ENCODE assay signal across 11 cellular contexts in the genomic region with DNA sequence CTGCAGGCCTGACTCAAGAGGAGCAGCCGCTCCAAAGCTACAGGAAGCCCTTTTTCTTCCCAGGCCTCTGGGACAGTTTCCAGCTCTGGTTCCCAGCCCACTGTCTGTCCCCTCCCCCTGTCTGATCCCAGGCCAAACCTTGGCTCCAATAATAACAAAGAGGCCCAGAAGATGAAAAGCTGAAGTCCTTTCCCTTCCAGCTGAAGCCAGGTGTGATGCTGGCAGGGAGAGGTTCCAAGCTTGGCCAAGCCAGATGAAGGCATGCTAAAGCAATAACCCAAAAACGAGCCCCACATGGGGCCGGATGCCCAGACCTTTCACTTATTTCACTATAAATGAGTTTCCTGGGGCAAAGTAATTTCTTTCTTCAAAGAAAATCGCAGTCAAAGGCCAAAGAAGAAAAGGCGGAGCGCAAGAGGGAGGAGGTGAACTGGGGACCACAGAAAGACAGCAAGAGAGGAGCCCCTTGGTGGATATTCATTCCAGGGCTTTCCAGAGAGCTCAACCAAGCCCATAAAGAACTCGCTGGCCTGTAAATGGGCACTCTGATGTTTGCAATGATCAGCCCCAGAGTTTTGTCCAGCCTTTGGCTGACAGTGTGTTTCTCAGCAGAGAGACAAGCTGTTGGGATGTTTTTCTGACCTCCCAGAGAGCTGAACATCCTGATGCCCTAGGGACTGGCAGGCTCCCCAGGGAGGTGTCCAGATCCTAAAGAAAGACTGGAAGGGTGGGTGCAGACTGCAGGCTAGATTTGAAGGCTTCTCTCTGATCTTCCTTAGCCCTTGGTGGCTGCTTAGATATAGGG.
DNase-seq lines count a peak whose midpoint lies in the region; ATAC-seq and TF ChIP-seq lines count a peak whose summit lies in the region.
"Had no signal": no experiment of that assay in that cellular context is flagged by ENCODE, and none has a peak within 500 bp of the region (broad histone marks: within the 10 kb centered on the region; RNA-seq: fewer than 3 reads in every experiment).

No MANE protein-coding gene starts in this region.

- H3K27me3 ChIP-seq in adrenal gland (no peaks in the 10 kb centered on the region), heart right ventricle (no peaks in the 10 kb centered on the region)

- TF ChIP-seq CTCF in adrenal gland (IDR thresholded peaks at IDR 0.05) (no peak), heart right ventricle (IDR thresholded peaks at IDR 0.05) (no peak), GM13977 (IDR thresholded peaks at IDR 0.05; ENCODE audit: extremely low read depth, insufficient read depth, missing control alignments) (no peak)

- H3K4me1 ChIP-seq in adrenal gland (replicated peaks in 1 of 2) (peaks cover 0 to 20% of the 10 kb centered on the region in 2 donors), heart right ventricle (peaks cover 0 to 40% (median 21%) of the 10 kb centered on the region in 9 donors)

- TF ChIP-seq POLR2A in adrenal gland (IDR thresholded peaks at IDR 0.05) (no peak), GM18505 (IDR thresholded peaks at IDR 0.05; ENCODE audit: borderline replicate concordance, extremely low read depth, insufficient read depth, insufficient read length) (no peak)

- 32 to 51% (median 42%) methylated on average over 7 of the region's 7 CpGs for WGBS in adrenal gland, 4 donors
- WGBS in heart right ventricle, 2 donors = 29 to 36% methylated on average over 7 of the region's 7 CpGs

- in situ Hi-C loops in GM13977 (cut with MboI; ENCODE audit: low pct_unique_long_range_greater_than_20kb, low sequenced_read_pairs, unreplicated experiment) = no loop called here

- ATAC-seq in heart right ventricle (peak; percentile 89 to 95 (median 93)), GM21526 (IDR thresholded peaks at IDR 0.05; ENCODE audit: low FRiP score, unreplicated experiment) (no peak), GM18505 (IDR thresholded peaks at IDR 0.05; ENCODE audit: unreplicated experiment) (no peak)
- ATAC-seq: esophagus mucosa had no signal

- H3K27ac ChIP-seq in adrenal gland (peak overlapping the region in 2 of 5 donors; percentile 27 to 74), heart right ventricle (peak overlapping the region in 9 of 10 donors; percentile 3 to 77 (median 42))

- H3K9me3 ChIP-seq in adrenal gland (replicated peaks in 1 of 3) (no peaks in the 10 kb centered on the region), heart right ventricle (no peaks in the 10 kb centered on the region)

- peak; percentile 40 for DNase-seq in GM03348 (ENCODE audit: low spot score)
- peak; percentile 63 to 78 (median 65) for DNase-seq in adrenal gland
- peak; percentile 71 to 90 for DNase-seq in heart right ventricle
- peak; percentile 78 for DNase-seq in putamen (ENCODE audit: low spot score)
- no peak for DNase-seq in LoVo (ENCODE audit: low spot score)
- DNase-seq in GM13977 (ENCODE audit: low spot score) = no peak
- DNase-seq: activated CD4-positive, alpha-beta memory T cell treated with anti-CD3 and anti-CD28 coated beads for 36 hours; NCI-H146 had no signal

- intact Hi-C loops in adrenal gland (cut with DNase I) (no loop called here), heart right ventricle (cut with DNase I) (no loop called here)

- no peak overlapping the region for H3K4me3 ChIP-seq in adrenal gland
- no peak overlapping the region for H3K4me3 ChIP-seq in heart right ventricle

- no peaks in the 10 kb centered on the region for H3K36me3 ChIP-seq in adrenal gland (replicated peaks in 1 of 2)
- H3K36me3 ChIP-seq in heart right ventricle = no peaks in the 10 kb centered on the region

Comparison
In these comparisons a context has a peak if more than half of its experiments do, and no peak if none do; other contexts are left out.
1. DNase-seq: peak in GM03348 (single experiment), adrenal gland (7 of 7), heart right ventricle (2 of 2) and putamen (single experiment); none in LoVo (single experiment) and GM13977 (single experiment).
2. ATAC-seq: peak in heart right ventricle (8 of 8); none in GM21526 (single experiment) and GM18505 (single experiment).